In the genomic region with DNA sequence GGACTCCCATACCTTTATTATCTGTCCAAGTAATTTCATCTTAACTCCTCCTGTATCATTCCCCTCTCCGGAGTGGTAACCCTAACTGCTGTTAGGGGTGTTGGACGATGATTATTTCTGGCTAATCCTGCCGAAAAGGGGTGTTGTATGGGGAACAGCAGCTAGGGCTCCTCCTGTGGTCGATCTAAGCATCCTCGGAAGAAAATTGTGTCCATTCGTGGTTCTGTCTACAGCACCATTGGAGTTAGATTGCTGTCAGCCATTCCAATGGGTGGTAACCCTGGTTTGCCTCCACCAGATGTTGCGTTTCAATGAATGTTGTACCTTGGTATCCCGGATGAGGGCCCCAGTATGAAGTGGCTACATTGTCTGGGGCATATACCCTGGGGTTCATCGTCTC, we compare ENCODE assay signal across 23 cellular contexts. TPM values are rescaled to one million over a fixed set of nuclear protein-coding genes. Genes with fewer than 3 reads are reported as not detected.
DNase-seq lines count a peak whose midpoint lies in the region; ATAC-seq, FAIRE-seq and TF ChIP-seq lines count a peak whose summit lies in the region.
"Had no signal": no experiment of that assay in that cellular context is flagged by ENCODE, and none has a peak within 500 bp of the region (broad histone marks: within the 10 kb centered on the region; RNA-seq: fewer than 3 reads in every experiment).

No MANE protein-coding gene starts in this region.

- no peak overlapping the region for H3K27ac Mint-ChIP-seq in neural progenitor cell

- peak in 1 of 2 experiments; percentile 8 for DNase-seq in A549 (ENCODE audit: low read depth in 1 of 2, low spot score in 1 of 2)
- DNase-seq in HCT116 (ENCODE audit: low read depth, low spot score) = no peak
- no peak for DNase-seq in H1 (ENCODE audit: low read depth in 1 of 2, low spot score in 2 of 2)
- DNase-seq in mesenchymal stem cell = no peak
- no peak for DNase-seq in neural progenitor cell (ENCODE audit: low spot score)
- no peak for DNase-seq in NCI-H1417 treated with DMSO at 0.1 percent for 48 hours (lab: John Stamatoyannopoulos, UW)
- DNase-seq: CD4-positive, CD25-positive, alpha-beta regulatory T cell; DMS153; GOT3; MM.1S; NCI-H1417; NCI-H1694 treated with DMSO at 0.1 percent for 48 hours; NCI-H2081; NCI-H226; NCI-H510A; SIG-M5 had no signal

- H2BK15ac ChIP-seq in H1 (ENCODE audit: low read length) (no peak overlapping the region), mesenchymal stem cell (ENCODE audit: low read depth, poor library complexity, severe bottlenecking) (no peak overlapping the region)

- H4K91ac ChIP-seq in H1 (replicated peaks; ENCODE audit: insufficient read length, low read length) (no peak overlapping the region), mesenchymal stem cell (ENCODE audit: low read length) (no peak overlapping the region)

- H3K4me2 ChIP-seq in A549 (no peak overlapping the region), HCT116 (ENCODE audit: low read length) (no peak overlapping the region), H1 (ENCODE audit: insufficient read depth in 1 of 2, low read depth in 2 of 2, low read length in 2 of 2) (no peak overlapping the region), mesenchymal stem cell (ENCODE audit: low read length, poor library complexity, severe bottlenecking) (no peak overlapping the region), neural progenitor cell (no peak overlapping the region)
- H3K4me2 ChIP-seq: BLaER1, KMS-11 had no signal

- CTCF ChIA-PET in A549 (lab: Yijun Ruan, JAX) = no interaction called here
- CTCF ChIA-PET in HCT116 (lab: Charles Lee) = no interaction called here
- CTCF ChIA-PET in H1 (lab: Charles Lee; ENCODE audit: partially characterized antibody) = interaction anchor here (1.2 to 1.4 kb wide), 2 partner anchors 62 to 66 kb away, joined by 3 to 4 read pairs; no protein-coding TSS in a partner anchor

- H2BK20ac ChIP-seq in H1 (ENCODE audit: low read length) = no peak overlapping the region

- peaks cover 6% of the 10 kb centered on the region for H3F3A ChIP-seq in neural progenitor cell (ENCODE audit: low read depth)

- H3K4me1 Mint-ChIP-seq in neural progenitor cell = peaks cover 10% of the 10 kb centered on the region

- H3K27me3 ChIP-seq in HCT116 (ENCODE audit: insufficient read depth, low read length) (no peaks in the 10 kb centered on the region), H1 (replicated peaks in 1 of 4; ENCODE audit: control insufficient read depth in 3 of 4, extremely low read depth in 1 of 4, insufficient read depth in 3 of 4, low read length in 3 of 4) (no peaks in the 10 kb centered on the region), mesenchymal stem cell (ENCODE audit: control insufficient read depth in 1 of 2, insufficient read depth in 1 of 2, low read length in 2 of 2) (no peaks in the 10 kb centered on the region), neural progenitor cell (no peaks in the 10 kb centered on the region)
- H3K27me3 ChIP-seq: BLaER1 had no signal

- H3K9me3 ChIP-seq in A549 = no peaks in the 10 kb centered on the region
- H3K9me3 ChIP-seq in HCT116 (ENCODE audit: control insufficient read depth in 1 of 2, insufficient read depth in 1 of 2, low read depth in 1 of 2, low read length in 2 of 2) = no peaks in the 10 kb centered on the region
- no peaks in the 10 kb centered on the region for H3K9me3 ChIP-seq in H1 (ENCODE audit: insufficient read depth in 2 of 2, low read depth in 1 of 2, low read length in 1 of 2)
- H3K9me3 ChIP-seq in mesenchymal stem cell (ENCODE audit: control insufficient read depth, low read length) = no peaks in the 10 kb centered on the region
- no peaks in the 10 kb centered on the region for H3K9me3 ChIP-seq in neural progenitor cell (ENCODE audit: low read depth)
- H3K9me3 ChIP-seq: BLaER1 had no signal

- TF ChIP-seq CTCF in A549 (IDR thresholded peaks at IDR 0.05) = no peak
- peak in 2 of 3 experiments; percentile 19 to 26; a peak in 2 of 6 replicates for TF ChIP-seq CTCF in HCT116 (IDR thresholded peaks at IDR 0.05 in 2 of 3, conservative IDR thresholded peaks at IDR 0.05 in 1 of 3; ENCODE audit: borderline replicate concordance in 1 of 3, insufficient read depth in 1 of 3, low read depth in 2 of 3, low read length in 2 of 3)
- peak; percentile 16 to 45 (median 28) for TF ChIP-seq CTCF in H1 (IDR thresholded peaks at IDR 0.05; ENCODE audit: control extremely low read depth in 1 of 3, insufficient read depth in 1 of 3, low read depth in 1 of 3, low read length in 3 of 3)
- TF ChIP-seq CTCF in neural progenitor cell (IDR thresholded peaks at IDR 0.05) = no peak

- no peak overlapping the region for H3K23ac ChIP-seq in H1 (ENCODE audit: insufficient read length)
- H3K23ac ChIP-seq in mesenchymal stem cell (ENCODE audit: low read length in 2 of 2) = no peak overlapping the region

- no peak for TF ChIP-seq POLR2A in A549 (IDR thresholded peaks at IDR 0.05; ENCODE audit: low read length)
- no peak for TF ChIP-seq POLR2A in HCT116 (IDR thresholded peaks at IDR 0.05; ENCODE audit: borderline replicate concordance, extremely low read depth, insufficient read depth, insufficient read length)
- TF ChIP-seq POLR2A in H1 (IDR thresholded peaks at IDR 0.05; ENCODE audit: control extremely low read depth in 1 of 2, low read depth in 2 of 2, low read length in 2 of 2) = no peak

- no peak overlapping the region for H2BK5ac ChIP-seq in H1 (ENCODE audit: low read depth, low read length)
- H2BK5ac ChIP-seq in mesenchymal stem cell (ENCODE audit: low read depth, low read length, poor library complexity, severe bottlenecking) = no peak overlapping the region

- no peaks in the 10 kb centered on the region for H4K20me1 ChIP-seq in HCT116 (ENCODE audit: insufficient read depth)
- no peaks in the 10 kb centered on the region for H4K20me1 ChIP-seq in H1 (replicated peaks in 1 of 2; ENCODE audit: control insufficient read depth in 1 of 2, insufficient read depth in 2 of 2, low read length in 2 of 2)
- no peaks in the 10 kb centered on the region for H4K20me1 ChIP-seq in neural progenitor cell (ENCODE audit: low read depth)
- H4K20me1 ChIP-seq: BLaER1 had no signal

- H2AK5ac ChIP-seq in H1 (ENCODE audit: low read depth, low read length) (no peak overlapping the region; the same call in 1 of the 2 replicates), mesenchymal stem cell (ENCODE audit: low read length, severe bottlenecking) (no peak overlapping the region)

- FAIRE-seq in A549 (lab: Jason Lieb, UNC) (no peak), H1 (lab: Jason Lieb, UNC) (no peak)
- FAIRE-seq: GM18507, HTR-8/SVneo, RCC 7860 had no signal

- H3K4me1 ChIP-seq in A549 = peaks cover 9% of the 10 kb centered on the region; the same call in 1 of the 3 replicates
- peaks cover 0 to 2% of the 10 kb centered on the region in 2 experiments; a peak in 3 of 4 replicates for H3K4me1 ChIP-seq in HCT116 (ENCODE audit: control insufficient read depth in 1 of 2, insufficient read depth in 2 of 2, low read length in 2 of 2)
- H3K4me1 ChIP-seq in H1 (replicated peaks in 1 of 4; ENCODE audit: control insufficient read depth in 3 of 4, insufficient read depth in 4 of 4, low read length in 3 of 4) = peaks cover 0 to 7% (median 1%) of the 10 kb centered on the region in 4 experiments; a peak in 1 of 7 replicates
- H3K4me1 ChIP-seq in mesenchymal stem cell (ENCODE audit: control insufficient read depth, insufficient read depth, low read depth, low read length) = peaks cover 3% of the 10 kb centered on the region
- H3K4me1 ChIP-seq in neural progenitor cell = peaks cover 13% of the 10 kb centered on the region
- H3K4me1 ChIP-seq: BLaER1 had no signal

- H3K36me3 ChIP-seq in HCT116 (ENCODE audit: control insufficient read depth in 1 of 2, insufficient read depth in 2 of 2, low read length in 2 of 2) (no peaks in the 10 kb centered on the region), H1 (ENCODE audit: control insufficient read depth in 2 of 4, insufficient read depth in 4 of 4, low read length in 3 of 4) (no peaks in the 10 kb centered on the region), mesenchymal stem cell (ENCODE audit: control insufficient read depth in 1 of 2, insufficient read depth in 2 of 2, low read depth in 1 of 2, low read length in 2 of 2) (no peaks in the 10 kb centered on the region), neural progenitor cell (no peaks in the 10 kb centered on the region)
- H3K36me3 ChIP-seq: BLaER1 had no signal

- H3K23me2 ChIP-seq in H1 (ENCODE audit: low read depth, low read length) = no peaks in the 10 kb centered on the region

- no peak for TF ChIP-seq RAD21 in A549 (conservative IDR thresholded peaks at IDR 0.05 in 1 of 2, IDR thresholded peaks at IDR 0.05 in 1 of 2)
- TF ChIP-seq RAD21 in HCT116 (IDR thresholded peaks at IDR 0.05; ENCODE audit: low read depth) = no peak
- peak in 1 of 2 experiments; percentile 24; a peak in 1 of 4 replicates for TF ChIP-seq RAD21 in H1 (IDR thresholded peaks at IDR 0.05 in 1 of 2, conservative IDR thresholded peaks at IDR 0.05 in 1 of 2; ENCODE audit: low read depth in 2 of 2, low read length in 2 of 2)

- POLR2A ChIA-PET in A549 (lab: Yijun Ruan, JAX) (no interaction called here), HCT116 (lab: Charles Lee) (no interaction called here), H1 (lab: Charles Lee; ENCODE audit: partially characterized antibody) (no interaction called here)

- no peak overlapping the region for H3K18ac ChIP-seq in H1 (ENCODE audit: extremely low read depth, low read length)
- no peak overlapping the region for H3K18ac ChIP-seq in mesenchymal stem cell (ENCODE audit: low read depth in 1 of 2, low read length in 2 of 2)

- H3K4ac ChIP-seq in H1 (replicated peaks; ENCODE audit: insufficient read length, low read depth, low read length) (no peak overlapping the region), mesenchymal stem cell (ENCODE audit: low read depth in 1 of 2, low read length in 2 of 2) (no peak overlapping the region)

- no peak overlapping the region for H2BK120ac ChIP-seq in H1 (replicated peaks; ENCODE audit: low read depth, low read length)
- H2BK120ac ChIP-seq in mesenchymal stem cell (ENCODE audit: low read depth, low read length) = no peak overlapping the region

- H2BK12ac ChIP-seq in H1 (ENCODE audit: low read depth, low read length) (no peak overlapping the region), mesenchymal stem cell (ENCODE audit: low read length in 2 of 2) (no peak overlapping the region)

- H3K9ac ChIP-seq in HCT116 (ENCODE audit: low read length) (no peak overlapping the region), H1 (replicated peaks in 1 of 4; ENCODE audit: extremely low read depth in 1 of 4, low read depth in 3 of 4, low read length in 3 of 4) (no peak overlapping the region), mesenchymal stem cell (ENCODE audit: low read length) (no peak overlapping the region), neural progenitor cell (no peak overlapping the region)
- H3K9ac ChIP-seq: BLaER1, KMS-11 had no signal

- H3K4me3 Mint-ChIP-seq in neural progenitor cell = no peak overlapping the region
- H3K4me3 Mint-ChIP-seq: CD4-positive, CD25-positive, alpha-beta regulatory T cell had no signal

- no peaks in the 10 kb centered on the region for H3K36me3 Mint-ChIP-seq in neural progenitor cell
- H3K36me3 Mint-ChIP-seq: CD4-positive, CD25-positive, alpha-beta regulatory T cell had no signal

- H3K9me2 ChIP-seq in HCT116 (ENCODE audit: insufficient read depth) = no peaks in the 10 kb centered on the region

- no peaks in the 10 kb centered on the region for H3K79me1 ChIP-seq in H1 (ENCODE audit: low read depth, low read length)
- H3K79me1 ChIP-seq in mesenchymal stem cell (replicated peaks; ENCODE audit: low read length, poor library complexity, severe bottlenecking) = no peaks in the 10 kb centered on the region

- no peak overlapping the region for H3K56ac ChIP-seq in H1 (replicated peaks; ENCODE audit: insufficient read length, low read depth, low read length)

- no peak overlapping the region for H4K5ac ChIP-seq in H1 (ENCODE audit: insufficient read length, low read depth, low read length)

- H3K14ac ChIP-seq in H1 (ENCODE audit: insufficient read length) (no peak overlapping the region), mesenchymal stem cell (ENCODE audit: low read length in 2 of 2) (no peak overlapping the region)

- no peak for TF ChIP-seq EP300 in A549 (IDR thresholded peaks at IDR 0.05)
- TF ChIP-seq EP300 in H1 (IDR thresholded peaks at IDR 0.05; ENCODE audit: borderline replicate concordance in 1 of 2, low read depth in 2 of 2, low read length in 2 of 2) = no peak

- H4K8ac ChIP-seq in H1 (ENCODE audit: extremely low read depth, insufficient read depth, low read length) (no peak overlapping the region), mesenchymal stem cell (ENCODE audit: low read length) (peak overlapping the region; percentile 49)

- H3K79me2 ChIP-seq in HCT116 (ENCODE audit: insufficient read depth, low read length) (no peaks in the 10 kb centered on the region), H1 (ENCODE audit: control insufficient read depth in 1 of 2, insufficient read depth in 2 of 2, low read length in 2 of 2) (no peaks in the 10 kb centered on the region), neural progenitor cell (ENCODE audit: low read depth) (no peaks in the 10 kb centered on the region)

- WGBS in A549 (ENCODE audit: missing lambda C conversion rate) = 58% methylated on average over 9 of the region's 9 CpGs
- 88% methylated on average over 9 of the region's 9 CpGs; no CpG with 5 or more reads in 1 of the 2 experiments for WGBS in H1 (ENCODE audit: extremely low coverage in 1 of 2, insufficient coverage in 1 of 2, insufficient read length in 1 of 2, insufficient replicate concordance in 2 of 2, low coverage in 1 of 2, low lambda C conversion rate in 2 of 2, missing lambda C conversion rate in 1 of 2), 2 experiments
- WGBS in mesenchymal stem cell = 93% methylated on average over 9 of the region's 9 CpGs

- RAD21 ChIA-PET in HCT116 (lab: Charles Lee; ENCODE audit: low non-redundant PET in 1 of 2, low total read pairs in 2 of 2, uncharacterized antibody in 2 of 2, unreplicated experiment in 2 of 2) = no interaction called here

- peak; percentile 53 to 62; a peak in 3 of 6 replicates for ATAC-seq in A549
- ATAC-seq in HCT116 = peak; percentile 49
- ATAC-seq in HG02970 (IDR thresholded peaks at IDR 0.05; ENCODE audit: low FRiP score, unreplicated experiment) = no peak

- H3K27me3 Mint-ChIP-seq in neural progenitor cell (ENCODE audit: insufficient read depth, low read depth) = no peaks in the 10 kb centered on the region

- BruUV-seq in HCT116 (replicated peaks; lab: Mats Ljungman, UMichigan) = no TSS peak

- no peaks in the 10 kb centered on the region for H3K9me3 Mint-ChIP-seq in neural progenitor cell

- intact Hi-C loops in HCT116 (cut with micrococcal nuclease) = loop anchor here (10.0 kb wide), 1 partner anchor 63 kb away; no protein-coding TSS in a partner anchor

- no peak overlapping the region for H2AFZ ChIP-seq in HCT116 (ENCODE audit: low read depth, low read length, poor library complexity, severe bottlenecking)
- H2AFZ ChIP-seq in H1 (ENCODE audit: low read length) = no peak overlapping the region
- no peak overlapping the region for H2AFZ ChIP-seq in mesenchymal stem cell (ENCODE audit: low read depth, low read length)
- H2AFZ ChIP-seq in neural progenitor cell (replicated peaks) = no peak overlapping the region

- H3K27ac ChIP-seq in A549 (no peak overlapping the region), HCT116 (ENCODE audit: low read depth, low read length) (no peak overlapping the region), H1 (ENCODE audit: low read depth, low read length) (no peak overlapping the region), mesenchymal stem cell (ENCODE audit: low read length, poor library complexity, severe bottlenecking) (no peak overlapping the region), neural progenitor cell (no peak overlapping the region)
- H3K27ac ChIP-seq: BLaER1, KMS-11, SK-N-MC had no signal

- H3K4me3 ChIP-seq in A549 (no peak overlapping the region), HCT116 (replicated peaks in 1 of 2; ENCODE audit: low read depth in 1 of 2, low read length in 2 of 2) (no peak overlapping the region), H1 (ENCODE audit: extremely low read depth in 1 of 4, insufficient read depth in 2 of 4, low read depth in 3 of 4, low read length in 4 of 4) (no peak overlapping the region), mesenchymal stem cell (ENCODE audit: insufficient read depth in 1 of 2, low read depth in 1 of 2, low read length in 2 of 2) (no peak overlapping the region), neural progenitor cell (no peak overlapping the region)
- H3K4me3 ChIP-seq: BLaER1, SK-N-MC had no signal

RNA-seq across cellular contexts. Expression of a gene that starts 35.6 kb away (rescaled TPM):
- polyA plus RNA-seq in A549 (2011; rRNA removed) = 37.0 and 45.9 TPM in 2 replicates
- polyA plus RNA-seq in A549 (2012; cell fraction: cytosol; rRNA removed) = 66.0 and 76.2 TPM in 2 replicates
- 73.3 and 176 TPM in 2 replicates for polyA plus RNA-seq in A549 (2012; cell fraction: nucleus; rRNA removed)
- 55.6 to 62.2 TPM (median 57.0 TPM) in 3 replicates for polyA plus RNA-seq in A549 (2017; fragmentation: RNase III; extraction: RNeasy Plus Mini Kit Qiagen cat#74134 plus additional on column Dnase treatment)
- 16.6 and 19.2 TPM in 2 replicates for polyA minus RNA-seq in A549 (2011; rRNA and poly(A)+ RNA removed)
- 150 TPM for total RNA-seq in HCT116 (2021; ENCODE audit: unreplicated experiment)
- 67.6 and 89.2 TPM in 2 replicates for polyA plus RNA-seq in HCT116 (2012)
- total RNA-seq in H1 (2021; fragmentation: NEBNext Ultra II Directional; extraction: Animal tissue kit (Norgen Biotek cat#: 25700)) = 225 and 229 TPM in 2 replicates
- 73.5 and 123 TPM in 2 replicates for polyA plus RNA-seq in H1 (2011; rRNA removed)
- polyA plus RNA-seq in H1 (2011; cell fraction: cytosol; rRNA removed) = 88.9 TPM
- 104 TPM for polyA plus RNA-seq in H1 (2011; cell fraction: nucleus; rRNA removed)
- polyA plus RNA-seq in H1 (2012, experiment 1 of 2) = 153 to 239 TPM (median 158 TPM) in 4 replicates
- polyA plus RNA-seq in H1 (2012, experiment 2 of 2) = 38.7 TPM
- polyA plus RNA-seq in H1 (2013, experiment 1 of 2) = 90.6 TPM
- 87.9 TPM for polyA plus RNA-seq in H1 (2013, experiment 2 of 2)
- 40.1 and 54.4 TPM in 2 replicates for polyA minus RNA-seq in H1 (2011; rRNA and poly(A)+ RNA removed)
- polyA minus RNA-seq in H1 (2011; cell fraction: cytosol; rRNA and poly(A)+ RNA removed) = 69.3 TPM
- 75.1 TPM for polyA minus RNA-seq in H1 (2011; cell fraction: nucleus; rRNA and poly(A)+ RNA removed)
- 10.6 TPM for polyA plus RNA-seq in mesenchymal stem cell (2013, experiment 1 of 2)
- polyA plus RNA-seq in mesenchymal stem cell (2013, experiment 2 of 2) = 11.1 TPM
- total RNA-seq in neural progenitor cell (ENCODE audit: low replicate concordance) = 197 and 245 TPM in 2 replicates

Comparison
In these comparisons a context has a peak if more than half of its experiments do, and no peak if none do; other contexts are left out.
1. CTCF ChIP-seq: peak in HCT116 (2 of 3) and H1 (3 of 3); none in A549 (single experiment) and neural progenitor cell (single experiment).